ENCODE assay signal across 1 cellular context in genomic region chr9:120411862-120412424, GRCh38.
TF ChIP-seq lines count a peak whose summit lies in the region.

No MANE protein-coding gene starts in this region.

TF ChIP-seq in H1, 55 proteins besides CTCF, POLR2A, EP300 and RAD21:
- no peak for TF ChIP-seq POLR2AphosphoS5 (IDR thresholded peaks at IDR 0.05; ENCODE audit: low read depth, low read length)
